ENCODE assay signal across 11 cellular contexts in the genomic region with DNA sequence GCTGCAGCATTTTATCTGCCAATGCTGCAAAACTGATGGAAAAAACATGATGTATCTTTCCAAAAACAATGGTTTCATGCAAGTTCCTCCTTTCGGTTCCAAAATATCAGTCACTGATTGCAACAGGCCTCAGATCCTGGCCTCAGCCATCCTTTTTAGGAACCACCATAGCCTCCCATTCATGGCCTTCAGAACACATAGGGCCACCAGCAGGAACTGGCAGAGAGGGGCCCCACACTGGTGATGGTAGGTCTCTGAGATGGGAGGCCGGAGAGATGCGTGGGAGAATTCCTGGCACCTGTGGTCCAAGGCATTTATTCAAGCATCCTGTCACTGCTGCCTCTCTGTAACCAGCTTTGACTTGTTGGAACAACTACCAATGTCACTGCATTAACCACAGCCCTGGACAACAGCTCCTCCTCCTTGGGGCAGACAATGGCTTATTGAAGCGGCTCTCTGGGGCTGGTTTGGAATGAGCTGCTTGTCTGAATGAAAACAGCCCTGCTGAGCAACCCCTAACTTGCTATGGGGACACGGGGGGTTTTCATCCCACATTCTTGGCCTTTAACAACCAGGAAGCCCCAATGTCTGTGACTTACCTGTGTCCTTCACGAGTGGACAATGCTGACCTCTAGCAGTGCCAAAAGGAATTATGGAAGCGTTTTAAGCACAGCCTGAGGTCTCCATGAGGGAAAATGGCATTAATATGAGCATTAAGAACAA.
A peak's percentile ranks its signal among the peaks of the same experiment; 100 is the strongest.
DNase-seq lines count a peak whose midpoint lies in the region; ATAC-seq and TF ChIP-seq lines count a peak whose summit lies in the region.
"Had no signal": no experiment of that assay in that cellular context is flagged by ENCODE, and none has a peak within 500 bp of the region (broad histone marks: within the 10 kb centered on the region; RNA-seq: fewer than 3 reads in every experiment).

No MANE protein-coding gene starts in this region.

- no peaks in the 10 kb centered on the region for H3K9me3 ChIP-seq in right lobe of liver
- H3K9me3 ChIP-seq in suprapubic skin, result no peaks in the 10 kb centered on the region

- H3K4me3 ChIP-seq in right lobe of liver (no peak overlapping the region), suprapubic skin (no peak overlapping the region)

- TF ChIP-seq CTCF in right lobe of liver (IDR thresholded peaks at IDR 0.05) (no peak), suprapubic skin (IDR thresholded peaks at IDR 0.05) (no peak)

- no peak for TF ChIP-seq EP300 in suprapubic skin (IDR thresholded peaks at IDR 0.05)

- ATAC-seq in right lobe of liver (peak; percentile 42 to 62 (median 46)), GM18502 (IDR thresholded peaks at IDR 0.05; ENCODE audit: poor library complexity, unreplicated experiment) (no peak)
- ATAC-seq: stimulated activated naive CD8-positive, alpha-beta T cell treated with anti-CD3 and anti-CD28 coated beads, Interleukin-15, Interleukin-2, amounts not matched to agents 100 U/mL and 50 U/mL, for 24 hours had no signal

- H3K4me1 ChIP-seq in right lobe of liver (peaks cover 0 to 3% (median 0%) of the 10 kb centered on the region in 4 donors), suprapubic skin (peaks cover 40% of the 10 kb centered on the region)

- TF ChIP-seq POLR2A in right lobe of liver (IDR thresholded peaks at IDR 0.05) (no peak), suprapubic skin (IDR thresholded peaks at IDR 0.05) (no peak)

- H3K27me3 ChIP-seq in right lobe of liver (no peaks in the 10 kb centered on the region), suprapubic skin (no peaks in the 10 kb centered on the region)

- intact Hi-C loops in right lobe of liver (cut with DNase I), result no loop called here

- H3K36me3 ChIP-seq in right lobe of liver (no peaks in the 10 kb centered on the region), suprapubic skin (no peaks in the 10 kb centered on the region)

- H3K27ac ChIP-seq in caudate nucleus (ENCODE audit: low read depth, low read length), result peak overlapping the region; percentile 65
- peak overlapping the region in 1 of 3 donors; percentile 13 for H3K27ac ChIP-seq in right lobe of liver
- H3K27ac ChIP-seq in suprapubic skin, result peak overlapping the region; percentile 77

- DNase-seq in MV-4-11 (lab: John Stamatoyannopoulos, UW), result peak; percentile 97
- peak in 50 of 61 donors; percentile 8 to 80 (median 46) for DNase-seq in caudate nucleus (lab: John Stamatoyannopoulos, UW)
- DNase-seq in right lobe of liver, result peak in 1 of 3 donors; percentile 43
- no peak for DNase-seq in suprapubic skin (ENCODE audit: low spot score in 2 of 2)
- DNase-seq in NCI-H2029 (lab: John Stamatoyannopoulos, UW), result no peak
- no peak for DNase-seq in NCI-H146 (lab: John Stamatoyannopoulos, UW)
- DNase-seq in activated CD4-positive, CD25-positive, alpha-beta regulatory T cell treated with anti-CD3 and anti-CD28 coated beads, Interleukin-2, amount 50 U/mL, for 72 hours, result no peak
- DNase-seq: activated naive CD4-positive, alpha-beta T cell treated with Interleukin-2 at 50 U/mL for 16 hours; NCI-H2107; stimulated activated naive CD8-positive, alpha-beta T cell treated with anti-CD3 and anti-CD28 coated beads, Interleukin-15, Interleukin-2, amounts not matched to agents 100 U/mL and 50 U/mL, for 24 hours had no signal

- WGBS in right lobe of liver (ENCODE audit: insufficient coverage, low coverage, low lambda C conversion rate, missing lambda C conversion rate), result 46% methylated on average over 3 of the region's 7 CpGs
- WGBS in suprapubic skin, result 63% methylated on average over 7 of the region's 7 CpGs

Comparison
In these comparisons a context has a peak if more than half of its experiments do, and no peak if none do; other contexts are left out.
1. DNase-seq: peak in MV-4-11 (single experiment) and caudate nucleus (50 of 61); none in suprapubic skin (0 of 2), NCI-H2029 (single experiment), NCI-H146 (single experiment) and activated CD4-positive, CD25-positive, alpha-beta regulatory T cell treated with anti-CD3 and anti-CD28 coated beads, Interleukin-2, amount 50 U/mL, for 72 hours (single experiment).